8 cellular contexts compared by ENCODE assay signal in genomic region chr3:152524198-152525140, GRCh38.
A peak's percentile ranks its signal among the peaks of the same experiment; 100 is the strongest.
DNase-seq lines count a peak whose midpoint lies in the region; ATAC-seq and TF ChIP-seq lines count a peak whose summit lies in the region.

No MANE protein-coding gene starts in this region.

- no peaks in the 10 kb centered on the region for H3K9me3 Mint-ChIP-seq in activated CD4-positive, alpha-beta memory T cell treated with anti-CD3 and anti-CD28 coated beads, Interleukin-2, amount 10 ng/mL, durations not matched to agents 7 days and 5 days
- no peaks in the 10 kb centered on the region for H3K9me3 Mint-ChIP-seq in activated CD4-positive, alpha-beta memory T cell treated with anti-CD3 and anti-CD28 coated beads for 36 hours
- no peaks in the 10 kb centered on the region for H3K9me3 Mint-ChIP-seq in naive thymus-derived CD4-positive, alpha-beta T cell

- H3K36me3 Mint-ChIP-seq in activated CD4-positive, alpha-beta memory T cell treated with anti-CD3 and anti-CD28 coated beads, Interleukin-2, amount 10 ng/mL, durations not matched to agents 7 days and 5 days (ENCODE audit: low read depth) = no peaks in the 10 kb centered on the region
- H3K36me3 Mint-ChIP-seq in activated CD4-positive, alpha-beta memory T cell treated with anti-CD3 and anti-CD28 coated beads for 36 hours = no peaks in the 10 kb centered on the region
- no peaks in the 10 kb centered on the region for H3K36me3 Mint-ChIP-seq in naive thymus-derived CD4-positive, alpha-beta T cell

- ATAC-seq in GM21528 (IDR thresholded peaks at IDR 0.05; ENCODE audit: low FRiP score, unreplicated experiment) = peak; percentile 58
- peak; percentile 44; the same call in 1 of the 3 replicates for ATAC-seq in SK-N-SH treated with all-trans-retinoic acid at 6 μM for 48 hours
- ATAC-seq in naive thymus-derived CD4-positive, alpha-beta T cell = peak; percentile 68
- no peak for ATAC-seq in HG03045 (IDR thresholded peaks at IDR 0.05; ENCODE audit: unreplicated experiment)

- peak; percentile 70 to 95 (median 87) for TF ChIP-seq CTCF in dorsolateral prefrontal cortex (IDR thresholded peaks at IDR 0.05 in 54 of 56, conservative IDR thresholded peaks at IDR 0.05 in 2 of 56; ENCODE audit: low read depth in 1 of 56, partially characterized antibody in 56 of 56)

- CTCF ChIA-PET in activated CD4-positive, alpha-beta memory T cell treated with anti-CD3 and anti-CD28 coated beads, Interleukin-2, amount 10 ng/mL, durations not matched to agents 7 days and 5 days (lab: Charles Lee) = interaction anchor here (1.1 to 2.2 kb wide), 7 partner anchors 9 to 52 kb away, joined by 3 to 10 read pairs (median 4); no protein-coding TSS in a partner anchor
- CTCF ChIA-PET in activated CD4-positive, alpha-beta memory T cell treated with anti-CD3 and anti-CD28 coated beads for 36 hours (lab: Charles Lee) = interaction anchor here (0.6 to 3.5 kb wide), 22 partner anchors 9 to 1057 kb away, joined by 3 to 25 read pairs (median 4); no protein-coding TSS in a partner anchor
- CTCF ChIA-PET in naive thymus-derived CD4-positive, alpha-beta T cell (lab: Charles Lee) = interaction anchor here (0.5 to 3.8 kb wide), 6 partner anchors 11 to 1057 kb away, joined by 3 to 16 read pairs (median 4); no protein-coding TSS in a partner anchor

- H3K9me3 ChIP-seq in naive thymus-derived CD4-positive, alpha-beta T cell (ENCODE audit: control insufficient read depth in 2 of 3, low read length in 3 of 3) = no peaks in the 10 kb centered on the region

- H3K4me3 ChIP-seq in dorsolateral prefrontal cortex = no peak overlapping the region
- H3K4me3 ChIP-seq in naive thymus-derived CD4-positive, alpha-beta T cell (ENCODE audit: low read length) = no peak overlapping the region

- H3K27ac Mint-ChIP-seq in activated CD4-positive, alpha-beta memory T cell treated with anti-CD3 and anti-CD28 coated beads, Interleukin-2, amount 10 ng/mL, durations not matched to agents 7 days and 5 days = no peak overlapping the region
- H3K27ac Mint-ChIP-seq in activated CD4-positive, alpha-beta memory T cell treated with anti-CD3 and anti-CD28 coated beads for 36 hours = no peak overlapping the region
- H3K27ac Mint-ChIP-seq in naive thymus-derived CD4-positive, alpha-beta T cell = no peak overlapping the region

- DNase-seq in activated CD4-positive, alpha-beta memory T cell treated with anti-CD3 and anti-CD28 coated beads, Interleukin-2, amount 10 ng/mL, durations not matched to agents 7 days and 5 days = peak; percentile 36
- no peak for DNase-seq in activated CD4-positive, alpha-beta memory T cell treated with anti-CD3 and anti-CD28 coated beads for 36 hours
- DNase-seq in M059J (ENCODE audit: low read depth) (peak; percentile 63), dorsolateral prefrontal cortex (peak in 2 of 10 donors; percentile 16 to 43)
- peak in 6 of 9 donors; percentile 15 to 55 (median 44) for DNase-seq in naive thymus-derived CD4-positive, alpha-beta T cell

- H3K27ac ChIP-seq in dorsolateral prefrontal cortex = no peak overlapping the region
- H3K27ac ChIP-seq in naive thymus-derived CD4-positive, alpha-beta T cell (ENCODE audit: low read depth, low read length) = no peak overlapping the region

- no peaks in the 10 kb centered on the region for H3K36me3 ChIP-seq in naive thymus-derived CD4-positive, alpha-beta T cell (ENCODE audit: control insufficient read depth in 2 of 3, insufficient read depth in 3 of 3, low read length in 3 of 3)

- H3K4me1 ChIP-seq in naive thymus-derived CD4-positive, alpha-beta T cell (ENCODE audit: control insufficient read depth in 2 of 2, insufficient read depth in 2 of 2, low read length in 2 of 2) = no peaks in the 10 kb centered on the region

- peaks cover 2% of the 10 kb centered on the region for H3K27me3 Mint-ChIP-seq in activated CD4-positive, alpha-beta memory T cell treated with anti-CD3 and anti-CD28 coated beads, Interleukin-2, amount 10 ng/mL, durations not matched to agents 7 days and 5 days
- no peaks in the 10 kb centered on the region for H3K27me3 Mint-ChIP-seq in activated CD4-positive, alpha-beta memory T cell treated with anti-CD3 and anti-CD28 coated beads for 36 hours
- peaks cover 0 to 12% (median 0%) of the 10 kb centered on the region in 5 donors for H3K27me3 Mint-ChIP-seq in naive thymus-derived CD4-positive, alpha-beta T cell

- intact Hi-C loops in activated CD4-positive, alpha-beta memory T cell treated with anti-CD3 and anti-CD28 coated beads for 36 hours (cut with micrococcal nuclease) = loop anchor here (1.0 to 2.0 kb wide), 3 partner anchors 50 to 452 kb away; no protein-coding TSS in a partner anchor
- intact Hi-C loops in dorsolateral prefrontal cortex (cut with DNase I) = no loop called here
- intact Hi-C loops in naive thymus-derived CD4-positive, alpha-beta T cell (cut with micrococcal nuclease) = loop anchor here (1.0 to 10.0 kb wide), 10 partner anchors 18 to 1297 kb away; partner anchors contain the start of gene IGSF10 (in 1 of the 2)

- POLR2A ChIA-PET in activated CD4-positive, alpha-beta memory T cell treated with anti-CD3 and anti-CD28 coated beads, Interleukin-2, amount 10 ng/mL, durations not matched to agents 7 days and 5 days (lab: Charles Lee) = no interaction called here
- POLR2A ChIA-PET in activated CD4-positive, alpha-beta memory T cell treated with anti-CD3 and anti-CD28 coated beads for 36 hours (lab: Charles Lee) = no interaction called here
- POLR2A ChIA-PET in naive thymus-derived CD4-positive, alpha-beta T cell (lab: Charles Lee) = interaction anchor here (0.6 to 0.7 kb wide), 2 partner anchors 80 to 255 kb away, joined by 3 read pairs; partner anchors contain the start of gene MBNL1

- no peak overlapping the region for H3K4me3 Mint-ChIP-seq in activated CD4-positive, alpha-beta memory T cell treated with anti-CD3 and anti-CD28 coated beads, Interleukin-2, amount 10 ng/mL, durations not matched to agents 7 days and 5 days
- H3K4me3 Mint-ChIP-seq in activated CD4-positive, alpha-beta memory T cell treated with anti-CD3 and anti-CD28 coated beads for 36 hours = no peak overlapping the region
- no peak overlapping the region for H3K4me3 Mint-ChIP-seq in naive thymus-derived CD4-positive, alpha-beta T cell

- no peaks in the 10 kb centered on the region for H3K27me3 ChIP-seq in dorsolateral prefrontal cortex
- no peaks in the 10 kb centered on the region for H3K27me3 ChIP-seq in naive thymus-derived CD4-positive, alpha-beta T cell (ENCODE audit: control insufficient read depth in 2 of 2, insufficient read depth in 2 of 2, low read length in 2 of 2)

- no peaks in the 10 kb centered on the region for H3K4me1 Mint-ChIP-seq in activated CD4-positive, alpha-beta memory T cell treated with anti-CD3 and anti-CD28 coated beads, Interleukin-2, amount 10 ng/mL, durations not matched to agents 7 days and 5 days
- no peaks in the 10 kb centered on the region for H3K4me1 Mint-ChIP-seq in activated CD4-positive, alpha-beta memory T cell treated with anti-CD3 and anti-CD28 coated beads for 36 hours (ENCODE audit: low read depth)
- H3K4me1 Mint-ChIP-seq in naive thymus-derived CD4-positive, alpha-beta T cell = no peaks in the 10 kb centered on the region

TF ChIP-seq in SK-N-SH treated with all-trans-retinoic acid at 6 μM for 48 hours, 23 proteins besides CTCF, POLR2A, EP300 and RAD21:
- no peak for TF ChIP-seq ISL1 (CRISPR knock-in tag; IDR thresholded peaks at IDR 0.05)
- TF ChIP-seq PPARA (CRISPR knock-in tag; IDR thresholded peaks at IDR 0.05; ENCODE audit: borderline replicate concordance) = no peak
- no peak for TF ChIP-seq ZNF8 (CRISPR knock-in tag; IDR thresholded peaks at IDR 0.05)
- TF ChIP-seq ZNF565 (CRISPR knock-in tag; conservative IDR thresholded peaks at IDR 0.05; ENCODE audit: low read depth) = no peak
- no peak for TF ChIP-seq ZNF70 (CRISPR knock-in tag; IDR thresholded peaks at IDR 0.05)
- no peak for TF ChIP-seq SNAI2 (CRISPR knock-in tag; IDR thresholded peaks at IDR 0.05)
- TF ChIP-seq, protein P1, sequence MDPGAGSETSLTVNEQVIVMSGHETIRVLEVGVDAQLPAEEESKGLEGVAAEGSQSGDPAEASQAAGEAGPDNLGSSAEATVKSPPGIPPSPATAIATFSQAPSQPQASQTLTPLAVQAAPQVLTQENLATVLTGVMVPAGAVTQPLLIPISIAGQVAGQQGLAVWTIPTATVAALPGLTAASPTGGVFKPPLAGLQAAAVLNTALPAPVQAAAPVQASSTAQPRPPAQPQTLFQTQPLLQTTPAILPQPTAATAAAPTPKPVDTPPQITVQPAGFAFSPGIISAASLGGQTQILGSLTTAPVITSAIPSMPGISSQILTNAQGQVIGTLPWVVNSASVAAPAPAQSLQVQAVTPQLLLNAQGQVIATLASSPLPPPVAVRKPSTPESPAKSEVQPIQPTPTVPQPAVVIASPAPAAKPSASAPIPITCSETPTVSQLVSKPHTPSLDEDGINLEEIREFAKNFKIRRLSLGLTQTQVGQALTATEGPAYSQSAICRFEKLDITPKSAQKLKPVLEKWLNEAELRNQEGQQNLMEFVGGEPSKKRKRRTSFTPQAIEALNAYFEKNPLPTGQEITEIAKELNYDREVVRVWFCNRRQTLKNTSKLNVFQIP (CRISPR knock-in tag; IDR thresholded peaks at IDR 0.05; ENCODE audit: borderline replicate concordance, low read depth) = no peak
- no peak for TF ChIP-seq PATZ1 (CRISPR knock-in tag; IDR thresholded peaks at IDR 0.05; ENCODE audit: borderline replicate concordance)

Comparison
In these comparisons a context has a peak if more than half of its experiments do, and no peak if none do; other contexts are left out.
1. intact Hi-C loops: an anchor here in activated CD4-positive, alpha-beta memory T cell treated with anti-CD3 and anti-CD28 coated beads for 36 hours (1.0 to 2.0 kb wide) and naive thymus-derived CD4-positive, alpha-beta T cell (1.0 to 10.0 kb wide); none called in dorsolateral prefrontal cortex.